In genomic region chr7:103862302-103863035, GRCh38 we compare ENCODE assay signal across 22 cellular contexts.
"Had no signal": no experiment of that assay in that cellular context is flagged by ENCODE, and none has a peak within 500 bp of the region (broad histone marks: within the 10 kb centered on the region; RNA-seq: fewer than 3 reads in every experiment).

No MANE protein-coding gene starts in this region.

- H3K9me3 ChIP-seq: esophagus muscularis mucosa, gastroesophageal sphincter, heart left ventricle, left lung, lower lobe of right lung had no signal

- H3K27me3 ChIP-seq: esophagus muscularis mucosa, foreskin keratinocyte, gastroesophageal sphincter, heart left ventricle, left lung had no signal

- FAIRE-seq: colon, endothelial cell of umbilical vein, frontal cortex, islet of Langerhans, keratinocyte had no signal

- H3K4me3 ChIP-seq: coronary artery, dorsolateral prefrontal cortex, esophagus muscularis mucosa, gastroesophageal sphincter, heart left ventricle, left lung, lower lobe of right lung had no signal

- H3K36me3 ChIP-seq: esophagus muscularis mucosa, gastroesophageal sphincter, heart left ventricle, left lung, lower lobe of right lung had no signal

- H3K27ac ChIP-seq: coronary artery, esophagus muscularis mucosa, foreskin keratinocyte, gastroesophageal sphincter, heart left ventricle, left lung, lower lobe of right lung had no signal

- H3K4me1 ChIP-seq: esophagus muscularis mucosa, foreskin keratinocyte, gastroesophageal sphincter, heart left ventricle, left lung, lower lobe of right lung had no signal

- DNase-seq: dermis blood vessel endothelial cell; dorsolateral prefrontal cortex; effector CD4-positive, alpha-beta T cell; effector memory CD4-positive, alpha-beta T cell; foreskin keratinocyte; heart left ventricle; hippocampal formation; left cardiac atrium; left lung; left ventricle myocardium superior; lower lobe of right lung; mesenchymal stem cell; midbrain; naive thymus-derived CD4-positive, alpha-beta T cell had no signal

- ATAC-seq: foreskin keratinocyte; gastroesophageal sphincter; heart left ventricle; left cardiac atrium; left lung; left ventricle myocardium superior; lower lobe of right lung; naive thymus-derived CD4-positive, alpha-beta T cell had no signal
